Comparison of ENCODE assay signal across 9 cellular contexts in genomic region chr10:102501201-102502028, GRCh38. TPM values are rescaled to one million over a fixed set of nuclear protein-coding genes. Genes with fewer than 3 reads are reported as not detected.
A peak's percentile ranks its signal among the peaks of the same experiment; 100 is the strongest.
DNase-seq lines count a peak whose midpoint lies in the region; ATAC-seq, FAIRE-seq and TF ChIP-seq lines count a peak whose summit lies in the region.
"Had no signal": no experiment of that assay in that cellular context is flagged by ENCODE, and none has a peak within 500 bp of the region (broad histone marks: within the 10 kb centered on the region; RNA-seq: fewer than 3 reads in every experiment).

No MANE protein-coding gene starts in this region.

- no peak overlapping the region for H2BK15ac ChIP-seq in mesendoderm (replicated peaks; ENCODE audit: low read depth)

- POLR2A ChIA-PET in A549 (lab: Yijun Ruan, JAX): no interaction called here
- POLR2A ChIA-PET in activated CD4-positive, alpha-beta memory T cell treated with anti-CD3 and anti-CD28 coated beads for 36 hours (lab: Charles Lee): no interaction called here

- H3K56ac ChIP-seq in mesendoderm (ENCODE audit: low read length): peak overlapping the region; percentile 81

- TF ChIP-seq EP300 in A549 (IDR thresholded peaks at IDR 0.05): no peak

- H3K36me3 Mint-ChIP-seq in activated CD4-positive, alpha-beta memory T cell treated with anti-CD3 and anti-CD28 coated beads for 36 hours: no peaks in the 10 kb centered on the region
- H3K36me3 Mint-ChIP-seq: mesothelial cell of epicardium had no signal

- ATAC-seq in A549: no peak

- H3K9ac ChIP-seq in mesendoderm (ENCODE audit: low read length): peak overlapping the region; percentile 83

- H2AK5ac ChIP-seq in mesendoderm (ENCODE audit: low read length): no peak overlapping the region

- H2BK5ac ChIP-seq in mesendoderm (ENCODE audit: low read length): no peak overlapping the region

- H3K27me3 Mint-ChIP-seq in activated CD4-positive, alpha-beta memory T cell treated with anti-CD3 and anti-CD28 coated beads for 36 hours: no peaks in the 10 kb centered on the region

- no peak for TF ChIP-seq POLR2A in A549 (IDR thresholded peaks at IDR 0.05; ENCODE audit: low read length)

- TF ChIP-seq CTCF in A549 (IDR thresholded peaks at IDR 0.05) (no peak), HL-60 (IDR thresholded peaks at IDR 0.05; ENCODE audit: insufficient read depth, low read length) (no peak)

- intact Hi-C loops in activated CD4-positive, alpha-beta memory T cell treated with anti-CD3 and anti-CD28 coated beads for 36 hours (cut with micrococcal nuclease): loop anchor here (1.0 to 5.0 kb wide), 13 partner anchors 41 to 1505 kb away; partner anchors contain the start of genes ARL3, BORCS7, CNNM2 and CUEDC2

- no peaks in the 10 kb centered on the region for H3K9me3 ChIP-seq in A549

- H3K79me2 ChIP-seq in mesendoderm (ENCODE audit: control insufficient read depth, insufficient read depth, low read length): peaks cover 39% of the 10 kb centered on the region

- 3% methylated on average over 23 of the region's 23 CpGs for WGBS in A549 (ENCODE audit: missing lambda C conversion rate)
- WGBS in mesendoderm (ENCODE audit: extremely low coverage, insufficient coverage, low lambda C conversion rate): no CpG with 5 or more reads among the region's 23 CpGs

- no peaks in the 10 kb centered on the region for H3K36me3 ChIP-seq in mesendoderm (ENCODE audit: control insufficient read depth, insufficient read depth, low read length)

- H3K4me2 ChIP-seq in A549 (peak overlapping the region; percentile 81), mesendoderm (ENCODE audit: low read length) (peak overlapping the region; percentile 39)

- no peak overlapping the region for H4K5ac ChIP-seq in mesendoderm (ENCODE audit: low read length)

- no peak for FAIRE-seq in A549 (lab: Jason Lieb, UNC)

- no peak overlapping the region for H3K18ac ChIP-seq in mesendoderm (ENCODE audit: low read length)

- DNase-seq in A549 (ENCODE audit: low read depth in 1 of 2, low spot score in 1 of 2): no peak
- DNase-seq in HL-60 (ENCODE audit: low read depth in 1 of 2, low spot score in 1 of 2): no peak
- DNase-seq in mesendoderm: peak; percentile 22
- no peak for DNase-seq in stimulated activated naive CD4-positive, alpha-beta T cell treated with Interleukin-2 at 50 U/mL for 16 hours (lab: John Stamatoyannopoulos, UW)
- no peak for DNase-seq in NCI-H345 treated with DMSO at 0.1 percent for 48 hours (lab: John Stamatoyannopoulos, UW; ENCODE audit: unreplicated experiment)
- no peak for DNase-seq in activated CD4-positive, alpha-beta memory T cell treated with anti-CD3 and anti-CD28 coated beads for 36 hours
- DNase-seq in NCI-H2081 treated with DMSO at 0.1 percent for 48 hours (lab: John Stamatoyannopoulos, UW): no peak

- H4K8ac ChIP-seq in mesendoderm (ENCODE audit: low read depth, low read length): no peak overlapping the region

- H3K27ac ChIP-seq in A549: peak overlapping the region; percentile 64 to 77
- H3K27ac ChIP-seq in HL-60 (replicated peaks): peak overlapping the region; percentile 42
- peak overlapping the region; percentile 60 for H3K27ac ChIP-seq in cingulate gyrus (ENCODE audit: low read depth, low read length)
- H3K27ac ChIP-seq in mesendoderm (ENCODE audit: low read depth, low read length): no peak overlapping the region

- H2BK120ac ChIP-seq in mesendoderm (ENCODE audit: low read depth, low read length): no peak overlapping the region

- CTCF ChIA-PET in A549 (lab: Yijun Ruan, JAX): interaction anchor here (0.5 to 5.8 kb wide), 8 partner anchors 16 to 270 kb away, joined by 3 to 87 read pairs (median 6); no protein-coding TSS in a partner anchor
- CTCF ChIA-PET in activated CD4-positive, alpha-beta memory T cell treated with anti-CD3 and anti-CD28 coated beads for 36 hours (lab: Charles Lee): interaction anchor here (0.8 to 1.8 kb wide), 7 partner anchors 8 to 143 kb away, joined by 3 to 10 read pairs (median 3); partner anchors contain the start of gene TRIM8

- H3K4me1 ChIP-seq in A549 (peaks cover 17% of the 10 kb centered on the region; the same call in 2 of the 3 replicates), mesendoderm (ENCODE audit: control insufficient read depth, low read depth, low read length) (peaks cover 4% of the 10 kb centered on the region)

- peaks cover 17% of the 10 kb centered on the region for H3K79me1 ChIP-seq in mesendoderm (ENCODE audit: low read length)

- no peak overlapping the region for H3K23ac ChIP-seq in mesendoderm (ENCODE audit: low read length)

- TF ChIP-seq RAD21 in A549 (conservative IDR thresholded peaks at IDR 0.05 in 1 of 2, IDR thresholded peaks at IDR 0.05 in 1 of 2): no peak

- H3K4ac ChIP-seq in mesendoderm (ENCODE audit: low read depth, low read length): no peak overlapping the region

- H3K9me3 Mint-ChIP-seq in activated CD4-positive, alpha-beta memory T cell treated with anti-CD3 and anti-CD28 coated beads for 36 hours: no peaks in the 10 kb centered on the region
- H3K9me3 Mint-ChIP-seq: mesothelial cell of epicardium had no signal

- peaks cover 28% of the 10 kb centered on the region for H3K4me1 Mint-ChIP-seq in activated CD4-positive, alpha-beta memory T cell treated with anti-CD3 and anti-CD28 coated beads for 36 hours (ENCODE audit: low read depth)

- H3K27ac Mint-ChIP-seq in activated CD4-positive, alpha-beta memory T cell treated with anti-CD3 and anti-CD28 coated beads for 36 hours: no peak overlapping the region
- H3K27ac Mint-ChIP-seq: mesothelial cell of epicardium had no signal

- H3K27me3 ChIP-seq in HL-60 (ENCODE audit: insufficient read depth, poor library complexity, severe bottlenecking) (no peaks in the 10 kb centered on the region), mesendoderm (ENCODE audit: insufficient read depth, low read length, poor library complexity) (no peaks in the 10 kb centered on the region)

- H3K4me3 ChIP-seq in A549 (peak overlapping the region; percentile 71), HL-60 (replicated peaks; ENCODE audit: insufficient read depth, low read length) (peak overlapping the region; percentile 83), mesendoderm (ENCODE audit: low read length) (peak overlapping the region; percentile 68)

- H3K4me3 Mint-ChIP-seq in activated CD4-positive, alpha-beta memory T cell treated with anti-CD3 and anti-CD28 coated beads for 36 hours: no peak overlapping the region
- H3K4me3 Mint-ChIP-seq: mesothelial cell of epicardium had no signal

TF ChIP-seq in A549, 52 proteins besides CTCF, POLR2A, EP300 and RAD21 (continues in another document):
- TF ChIP-seq NR3C1 (IDR thresholded peaks at IDR 0.05) (no peak), FOXS1 (CRISPR knock-in tag; IDR thresholded peaks at IDR 0.05) (no peak), BCL3 (IDR thresholded peaks at IDR 0.05) (no peak), ZC3H11A (IDR thresholded peaks at IDR 0.05) (no peak), PHF8 (IDR thresholded peaks at IDR 0.05; ENCODE audit: borderline replicate concordance, low read depth) (no peak)

RNA-seq across cellular contexts. Expression of gene ACTR1A, which starts 1.1 kb away (rescaled TPM):
- polyA plus RNA-seq in A549 (2011; rRNA removed) (114 and 135 TPM in 2 replicates), A549 (2017; fragmentation: RNase III; extraction: RNeasy Plus Mini Kit Qiagen cat#74134 plus additional on column Dnase treatment) (81.3 to 86.1 TPM (median 85.8 TPM) in 3 replicates)
- 86.7 and 109 TPM in 2 replicates for polyA plus RNA-seq in A549 (2012; cell fraction: cytosol; rRNA removed)
- 98.9 and 106 TPM in 2 replicates for polyA plus RNA-seq in A549 (2012; cell fraction: nucleus; rRNA removed)
- polyA minus RNA-seq in A549 (2011; rRNA and poly(A)+ RNA removed): 164 and 202 TPM in 2 replicates
- polyA plus RNA-seq in mesendoderm (2013, experiment 1 of 2): 47.3 TPM
- polyA plus RNA-seq in mesendoderm (2013, experiment 2 of 2): 49.0 TPM
- 10 to 100 TPM; 56.9 to 62.2 TPM for total RNA-seq in activated CD4-positive, alpha-beta memory T cell treated with anti-CD3 and anti-CD28 coated beads for 36 hours

RNA-seq across cellular contexts. Expression of gene SUFU, which starts 2.4 kb away (rescaled TPM):
- polyA plus RNA-seq in A549 (2011; rRNA removed) (3.7 and 4.5 TPM in 2 replicates), A549 (2017; fragmentation: RNase III; extraction: RNeasy Plus Mini Kit Qiagen cat#74134 plus additional on column Dnase treatment) (4.6 to 5.5 TPM (median 5.4 TPM) in 3 replicates)
- polyA plus RNA-seq in A549 (2012; cell fraction: cytosol; rRNA removed): 3.8 and 4.7 TPM in 2 replicates
- 7.8 and 8.1 TPM in 2 replicates for polyA plus RNA-seq in A549 (2012; cell fraction: nucleus; rRNA removed)
- polyA minus RNA-seq in A549 (2011; rRNA and poly(A)+ RNA removed): 7.0 and 7.8 TPM in 2 replicates
- polyA plus RNA-seq in mesendoderm (2013, experiment 1 of 2): 5.3 TPM
- polyA plus RNA-seq in mesendoderm (2013, experiment 2 of 2): 4.8 TPM
- total RNA-seq in activated CD4-positive, alpha-beta memory T cell treated with anti-CD3 and anti-CD28 coated beads for 36 hours: 1 to 10 TPM; 8.2 to 10.0 TPM

RNA-seq across cellular contexts. Expression of gene C10orf95, which starts 50.1 kb away (rescaled TPM):
- polyA plus RNA-seq in A549 (2011; rRNA removed) (0.09 and 0.12 TPM in 2 replicates), A549 (2017; fragmentation: RNase III; extraction: RNeasy Plus Mini Kit Qiagen cat#74134 plus additional on column Dnase treatment) (0.07 to 0.13 TPM (median 0.07 TPM) in 3 replicates)
- polyA plus RNA-seq in A549 (2012; cell fraction: cytosol; rRNA removed): 0.20 and 0.31 TPM in 2 replicates
- polyA plus RNA-seq in A549 (2012; cell fraction: nucleus; rRNA removed): 0.13 and 0.16 TPM in 2 replicates
- polyA minus RNA-seq in A549 (2011; rRNA and poly(A)+ RNA removed): 0.24 and 0.33 TPM in 2 replicates
- polyA plus RNA-seq in mesendoderm (2013, experiment 1 of 2): 0.24 TPM
- 0.21 TPM for polyA plus RNA-seq in mesendoderm (2013, experiment 2 of 2)
- under 1 TPM; 0.19 to 0.48 TPM for total RNA-seq in activated CD4-positive, alpha-beta memory T cell treated with anti-CD3 and anti-CD28 coated beads for 36 hours
- total RNA-seq: mesothelial cell of epicardium had no signal
